ENCODE assay signal across 13 cellular contexts in the genomic region with DNA sequence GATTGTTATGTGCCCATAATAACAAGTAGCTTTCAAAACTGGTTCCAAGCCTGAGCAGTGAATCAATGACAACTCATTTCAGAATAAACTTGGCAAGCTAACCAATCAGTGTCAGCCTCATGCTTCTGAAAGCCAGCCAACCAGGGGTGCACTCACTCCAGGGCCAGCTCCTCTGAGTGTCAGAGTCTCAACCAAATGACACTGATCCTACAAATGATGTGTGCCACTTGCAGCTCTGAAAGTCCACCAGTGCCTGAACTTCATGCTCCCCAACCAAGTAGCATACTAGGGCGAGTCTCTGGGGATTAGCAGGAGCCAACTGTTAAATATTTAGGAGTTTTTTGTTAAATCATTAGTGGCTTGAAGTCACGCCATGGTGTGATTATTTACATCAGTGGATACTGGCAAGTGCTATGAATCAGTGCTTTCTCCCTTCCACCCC. TPM values are rescaled to one million over a fixed set of nuclear protein-coding genes. Genes with fewer than 3 reads are reported as not detected.
DNase-seq lines count a peak whose midpoint lies in the region; ATAC-seq and TF ChIP-seq lines count a peak whose summit lies in the region.
"Had no signal": no experiment of that assay in that cellular context is flagged by ENCODE, and none has a peak within 500 bp of the region (broad histone marks: within the 10 kb centered on the region; RNA-seq: fewer than 3 reads in every experiment).

No MANE protein-coding gene starts in this region.

- no peaks in the 10 kb centered on the region for H3K9me3 Mint-ChIP-seq in mesothelial cell of epicardium
- H3K9me3 Mint-ChIP-seq: activated T-helper 2 cell treated with anti-CD3 and anti-CD28 coated beads, Interferon-gamma antibody, Interleukin-2, Interleukin-4, amounts not matched to agents 10 μg/mL and 5 μg/mL and 100 μg/mL, durations not matched to agents 14 hours and 24 hours and 36 hours had no signal

- no TSS peak for BruUV-seq in A673 (replicated peaks; lab: Mats Ljungman, UMichigan)

- no peaks in the 10 kb centered on the region for H3K27me3 ChIP-seq in A673 (replicated peaks; ENCODE audit: insufficient read depth, low read depth, low read length, poor library complexity)

- ATAC-seq in HG03439 (IDR thresholded peaks at IDR 0.05; ENCODE audit: unreplicated experiment) (no peak), GM19455 (IDR thresholded peaks at IDR 0.05; ENCODE audit: unreplicated experiment) (no peak)

- CTCF ChIA-PET in A673 (lab: Charles Lee), result interaction anchor here (0.7 kb wide), 1 partner anchor 444 kb away, joined by 3 read pairs; no protein-coding TSS in a partner anchor

- H3K27me3 Mint-ChIP-seq in mesothelial cell of epicardium (ENCODE audit: low read depth), result peaks cover 46% of the 10 kb centered on the region

- no peaks in the 10 kb centered on the region for H3K36me3 Mint-ChIP-seq in mesothelial cell of epicardium

- H3K4me3 Mint-ChIP-seq in mesothelial cell of epicardium, result no peak overlapping the region

- peaks cover 5% of the 10 kb centered on the region for H3K4me1 ChIP-seq in A673 (ENCODE audit: insufficient read depth, low read length, poor library complexity, severe bottlenecking)
- H3K4me1 ChIP-seq: parathyroid adenoma had no signal

- H3K4me3 ChIP-seq in A673 (ENCODE audit: low read depth, low read length, poor library complexity, severe bottlenecking), result no peak overlapping the region
- H3K4me3 ChIP-seq in choroid plexus epithelial cell (ENCODE audit: low read depth, low read length), result no peak overlapping the region
- no peak overlapping the region for H3K4me3 ChIP-seq in coronary artery

- no peak for TF ChIP-seq CTCF in A673 (conservative IDR thresholded peaks at IDR 0.05; ENCODE audit: low read depth, low read length)
- no peak for TF ChIP-seq CTCF in choroid plexus epithelial cell (conservative IDR thresholded peaks at IDR 0.05; ENCODE audit: low read depth, low read length)
- no peak for TF ChIP-seq CTCF in coronary artery (IDR thresholded peaks at IDR 0.05)
- no peak for TF ChIP-seq CTCF in mesothelial cell of epicardium (IDR thresholded peaks at IDR 0.05; ENCODE audit: unreplicated experiment)

- H3K36me3 ChIP-seq in A673 (ENCODE audit: insufficient read depth, low read length, poor library complexity, severe bottlenecking), result no peaks in the 10 kb centered on the region

- DNase-seq in A673 (ENCODE audit: low spot score) (peak; percentile 6), GM04504 (ENCODE audit: low read depth) (peak; percentile 44), choroid plexus epithelial cell (ENCODE audit: low read depth) (peak; percentile 16), kidney tubule cell (ENCODE audit: low spot score) (peak; percentile 70), coronary artery (ENCODE audit: low spot score) (no peak), mesothelial cell of epicardium (ENCODE audit: low spot score in 2 of 2, unreplicated experiment in 2 of 2) (no peak)
- DNase-seq: mesendoderm, NCI-H345, OCI-M1 had no signal

- intact Hi-C loops in A673 (cut with micrococcal nuclease; ENCODE audit: unreplicated experiment), result no loop called here

- H3K9me3 ChIP-seq in A673 (ENCODE audit: low read depth, low read length, poor library complexity, severe bottlenecking), result no peaks in the 10 kb centered on the region

- no peak overlapping the region for H3K27ac Mint-ChIP-seq in mesothelial cell of epicardium
- H3K27ac Mint-ChIP-seq: activated T-helper 2 cell treated with anti-CD3 and anti-CD28 coated beads, Interferon-gamma antibody, Interleukin-2, Interleukin-4, amounts not matched to agents 10 μg/mL and 5 μg/mL and 100 μg/mL, durations not matched to agents 14 hours and 24 hours and 36 hours had no signal

- POLR2A ChIA-PET in A673 (lab: Charles Lee; ENCODE audit: low non-redundant PET), result interaction anchor here (0.7 kb wide), 1 partner anchor 474 kb away, joined by 3 read pairs; no protein-coding TSS in a partner anchor

- H3K4me1 Mint-ChIP-seq in mesothelial cell of epicardium, result no peaks in the 10 kb centered on the region

- H3K27ac ChIP-seq in A673 (ENCODE audit: low read depth, low read length, poor library complexity, severe bottlenecking) (no peak overlapping the region), coronary artery (peak overlapping the region in 1 of 2 donors; percentile 43)
- H3K27ac ChIP-seq: parathyroid adenoma had no signal

RNA-seq across cellular contexts. Expression of gene IYD, which starts 4.5 kb away (rescaled TPM):
- not detected in 2 replicates for total RNA-seq in A673 (2021)
- total RNA-seq in mesothelial cell of epicardium, result not detected in 3 replicates
- total RNA-seq: activated T-helper 2 cell treated with anti-CD3 and anti-CD28 coated beads, Interferon-gamma antibody, Interleukin-2, Interleukin-4, amounts not matched to agents 10 μg/mL and 5 μg/mL and 100 μg/mL, durations not matched to agents 14 hours and 24 hours and 36 hours had no signal

Comparison
In these comparisons a context has a peak if more than half of its experiments do, and no peak if none do; other contexts are left out.
1. DNase-seq: peak in A673 (single experiment), GM04504 (single experiment), choroid plexus epithelial cell (single experiment) and kidney tubule cell (single experiment); none in coronary artery (single experiment) and mesothelial cell of epicardium (0 of 2).